Comparison of ENCODE assay signal across 10 cellular contexts in the genomic region with DNA sequence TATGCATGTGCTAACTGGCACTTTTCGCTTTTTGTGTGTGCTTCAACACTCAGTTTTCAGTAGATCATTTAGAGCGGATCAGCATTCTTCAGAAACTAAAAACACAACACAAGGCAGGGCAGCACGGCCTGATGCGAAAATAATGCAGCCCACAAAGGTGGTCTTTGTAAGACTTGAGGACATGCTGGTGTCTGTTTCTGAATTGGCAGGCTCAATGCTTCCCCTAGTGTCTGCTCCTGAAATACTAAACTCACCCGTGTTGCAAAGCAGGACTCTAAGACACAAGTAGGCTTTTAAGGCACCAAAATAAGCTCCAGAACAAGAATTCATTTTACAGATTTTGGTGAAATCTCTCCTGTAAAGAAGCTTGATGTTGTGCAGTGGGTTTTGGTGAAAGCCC.
DNase-seq lines count a peak whose midpoint lies in the region; ATAC-seq and TF ChIP-seq lines count a peak whose summit lies in the region.
"Had no signal": no experiment of that assay in that cellular context is flagged by ENCODE, and none has a peak within 500 bp of the region (broad histone marks: within the 10 kb centered on the region; RNA-seq: fewer than 3 reads in every experiment).

No MANE protein-coding gene starts in this region.

- no peak for DNase-seq in GM10266 (ENCODE audit: extremely low spot score)
- DNase-seq in Panc1 (ENCODE audit: low read depth, low spot score) = no peak
- peak; percentile 2 for DNase-seq in glomerular visceral epithelial cell (ENCODE audit: extremely low spot score)
- DNase-seq in activated naive CD4-positive, alpha-beta T cell treated with anti-CD3 and anti-CD28 coated beads, Interleukin-2, amount 10 ng/mL, durations not matched to agents 7 days and 5 days = no peak
- no peak for DNase-seq in activated naive CD8-positive, alpha-beta T cell treated with anti-CD3 and anti-CD28 coated beads for 36 hours
- DNase-seq: activated naive CD8-positive, alpha-beta T cell treated with anti-CD3 and anti-CD28 coated beads, Interleukin-2, amount 10 ng/mL, durations not matched to agents 7 days and 5 days; stimulated activated CD8-positive, alpha-beta memory T cell treated with anti-CD3 and anti-CD28 coated beads, Interleukin-4, amount 100 ng/mL, for 48 hours had no signal

- H3K4me3 ChIP-seq in Panc1 (ENCODE audit: low read depth in 2 of 2, low read length in 2 of 2) = no peak overlapping the region

- intact Hi-C loops in Panc1 (cut with micrococcal nuclease; ENCODE audit: unreplicated experiment) = no loop called here

- H3K9me3 Mint-ChIP-seq in activated naive CD4-positive, alpha-beta T cell treated with anti-CD3 and anti-CD28 coated beads, Interleukin-2, amount 10 ng/mL, durations not matched to agents 7 days and 5 days = no peaks in the 10 kb centered on the region
- no peaks in the 10 kb centered on the region for H3K9me3 Mint-ChIP-seq in activated naive CD8-positive, alpha-beta T cell treated with anti-CD3 and anti-CD28 coated beads for 36 hours
- H3K9me3 Mint-ChIP-seq: activated naive CD8-positive, alpha-beta T cell treated with anti-CD3 and anti-CD28 coated beads, Interleukin-2, amount 10 ng/mL, durations not matched to agents 7 days and 5 days had no signal

- H3K4me3 Mint-ChIP-seq in activated naive CD4-positive, alpha-beta T cell treated with anti-CD3 and anti-CD28 coated beads, Interleukin-2, amount 10 ng/mL, durations not matched to agents 7 days and 5 days = no peak overlapping the region
- H3K4me3 Mint-ChIP-seq in activated naive CD8-positive, alpha-beta T cell treated with anti-CD3 and anti-CD28 coated beads for 36 hours = no peak overlapping the region
- H3K4me3 Mint-ChIP-seq: activated naive CD8-positive, alpha-beta T cell treated with anti-CD3 and anti-CD28 coated beads, Interleukin-2, amount 10 ng/mL, durations not matched to agents 7 days and 5 days had no signal

- H3K27ac Mint-ChIP-seq in activated naive CD4-positive, alpha-beta T cell treated with anti-CD3 and anti-CD28 coated beads, Interleukin-2, amount 10 ng/mL, durations not matched to agents 7 days and 5 days = no peak overlapping the region
- no peak overlapping the region for H3K27ac Mint-ChIP-seq in activated naive CD8-positive, alpha-beta T cell treated with anti-CD3 and anti-CD28 coated beads for 36 hours
- H3K27ac Mint-ChIP-seq: activated naive CD8-positive, alpha-beta T cell treated with anti-CD3 and anti-CD28 coated beads, Interleukin-2, amount 10 ng/mL, durations not matched to agents 7 days and 5 days had no signal

- in situ Hi-C loops in Panc1 (cut with HindIII; ENCODE audit: low pct_unique_long_range_greater_than_20kb, low sequenced_read_pairs) = no loop called here

- H3K27ac ChIP-seq in 22Rv1 (no peak overlapping the region), Panc1 (ENCODE audit: low read length) (no peak overlapping the region)

- H3K36me3 ChIP-seq in Panc1 (ENCODE audit: control insufficient read depth, insufficient read depth, low read length) = no peaks in the 10 kb centered on the region

- BruUV-seq in Panc1 (replicated peaks; lab: Mats Ljungman, UMichigan) = no TSS peak

- CTCF ChIA-PET in Panc1 (lab: Charles Lee) = no interaction called here
- CTCF ChIA-PET in activated naive CD4-positive, alpha-beta T cell treated with anti-CD3 and anti-CD28 coated beads, Interleukin-2, amount 10 ng/mL, durations not matched to agents 7 days and 5 days (lab: Charles Lee) = no interaction called here

- H3K36me3 Mint-ChIP-seq in activated naive CD4-positive, alpha-beta T cell treated with anti-CD3 and anti-CD28 coated beads, Interleukin-2, amount 10 ng/mL, durations not matched to agents 7 days and 5 days = no peaks in the 10 kb centered on the region
- no peaks in the 10 kb centered on the region for H3K36me3 Mint-ChIP-seq in activated naive CD8-positive, alpha-beta T cell treated with anti-CD3 and anti-CD28 coated beads for 36 hours
- H3K36me3 Mint-ChIP-seq: activated naive CD8-positive, alpha-beta T cell treated with anti-CD3 and anti-CD28 coated beads, Interleukin-2, amount 10 ng/mL, durations not matched to agents 7 days and 5 days had no signal

- H3K9me3 ChIP-seq in Panc1 (ENCODE audit: control insufficient read depth, insufficient read depth, low read depth, low read length) = no peaks in the 10 kb centered on the region

- TF ChIP-seq CTCF in 22Rv1 (IDR thresholded peaks at IDR 0.05) (peak; percentile 78), GM10266 (IDR thresholded peaks at IDR 0.05; ENCODE audit: control insufficient read depth, insufficient read depth, low read depth, missing control alignments) (peak; percentile 31), Panc1 (IDR thresholded peaks at IDR 0.05) (peak; percentile 49)

- no peaks in the 10 kb centered on the region for H3K4me1 Mint-ChIP-seq in activated naive CD4-positive, alpha-beta T cell treated with anti-CD3 and anti-CD28 coated beads, Interleukin-2, amount 10 ng/mL, durations not matched to agents 7 days and 5 days
- no peaks in the 10 kb centered on the region for H3K4me1 Mint-ChIP-seq in activated naive CD8-positive, alpha-beta T cell treated with anti-CD3 and anti-CD28 coated beads for 36 hours
- H3K4me1 Mint-ChIP-seq: activated naive CD8-positive, alpha-beta T cell treated with anti-CD3 and anti-CD28 coated beads, Interleukin-2, amount 10 ng/mL, durations not matched to agents 7 days and 5 days had no signal

- POLR2A ChIA-PET in Panc1 (lab: Charles Lee) = no interaction called here

- H3K4me1 ChIP-seq in Panc1 (ENCODE audit: control insufficient read depth, insufficient read depth, low read length) = no peaks in the 10 kb centered on the region

- H3K27me3 Mint-ChIP-seq in activated naive CD4-positive, alpha-beta T cell treated with anti-CD3 and anti-CD28 coated beads, Interleukin-2, amount 10 ng/mL, durations not matched to agents 7 days and 5 days = no peaks in the 10 kb centered on the region
- no peaks in the 10 kb centered on the region for H3K27me3 Mint-ChIP-seq in activated naive CD8-positive, alpha-beta T cell treated with anti-CD3 and anti-CD28 coated beads for 36 hours
- H3K27me3 Mint-ChIP-seq: activated naive CD8-positive, alpha-beta T cell treated with anti-CD3 and anti-CD28 coated beads, Interleukin-2, amount 10 ng/mL, durations not matched to agents 7 days and 5 days had no signal

- no peaks in the 10 kb centered on the region for H3K27me3 ChIP-seq in Panc1 (ENCODE audit: control insufficient read depth, insufficient read depth, low read length)

- ATAC-seq in Panc1 = no peak
- ATAC-seq in activated CD4-positive, CD25-positive, alpha-beta regulatory T cell treated with anti-CD3 and anti-CD28 coated beads, Interleukin-2, amount 50 U/mL, for 24 hours = no peak
- no peak for ATAC-seq in HG03045 (IDR thresholded peaks at IDR 0.05; ENCODE audit: unreplicated experiment)
